10 cellular contexts compared by ENCODE assay signal in the genomic region with DNA sequence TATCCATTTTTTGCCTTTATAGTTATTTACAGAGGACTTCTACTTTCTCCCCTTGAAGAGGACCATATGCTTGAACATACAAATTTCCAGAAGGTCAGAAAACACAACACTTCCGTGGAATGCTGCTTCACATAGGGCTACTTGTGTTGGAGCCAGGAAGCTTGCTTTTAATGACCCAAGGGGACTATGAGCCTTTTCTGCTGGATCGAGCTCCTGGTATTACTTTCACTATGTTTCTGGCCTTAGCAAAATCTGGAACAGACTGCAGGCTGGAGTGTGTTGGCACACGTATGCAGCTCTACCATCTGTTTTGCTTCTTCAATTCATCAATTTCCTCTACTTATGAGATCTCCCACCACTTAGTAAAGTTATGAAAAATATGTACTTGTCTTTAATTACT.
DNase-seq lines count a peak whose midpoint lies in the region; ATAC-seq and TF ChIP-seq lines count a peak whose summit lies in the region.
"Had no signal": no experiment of that assay in that cellular context is flagged by ENCODE, and none has a peak within 500 bp of the region (broad histone marks: within the 10 kb centered on the region; RNA-seq: fewer than 3 reads in every experiment).

No MANE protein-coding gene starts in this region.

- H3K4me1 ChIP-seq in right atrium auricular region (peaks cover 0 to 12% of the 10 kb centered on the region in 2 donors), liver (ENCODE audit: control insufficient read depth in 4 of 4, insufficient read depth in 4 of 4, low read length in 3 of 4) (peaks cover 0 to 3% (median 0%) of the 10 kb centered on the region in 4 donors)

- no peaks in the 10 kb centered on the region for H3K36me3 Mint-ChIP-seq in endothelial cell (ENCODE audit: low read depth, unreplicated experiment)
- peaks cover 6% of the 10 kb centered on the region for H3K36me3 Mint-ChIP-seq in T-helper 2 cell treated with Interferon-gamma antibody and Interleukin-4, amounts not matched to agents 5 μg/mL and 100 μg/mL, for 36 hours (ENCODE audit: low read depth)
- no peaks in the 10 kb centered on the region for H3K36me3 Mint-ChIP-seq in activated naive CD4-positive, alpha-beta T cell treated with anti-CD3 and anti-CD28 coated beads for 36 hours (ENCODE audit: low read depth)

- H3K27me3 Mint-ChIP-seq in endothelial cell (ENCODE audit: unreplicated experiment): no peaks in the 10 kb centered on the region
- no peaks in the 10 kb centered on the region for H3K27me3 Mint-ChIP-seq in T-helper 2 cell treated with Interferon-gamma antibody and Interleukin-4, amounts not matched to agents 5 μg/mL and 100 μg/mL, for 36 hours (ENCODE audit: low read depth)
- H3K27me3 Mint-ChIP-seq in activated naive CD4-positive, alpha-beta T cell treated with anti-CD3 and anti-CD28 coated beads for 36 hours (ENCODE audit: low read depth): no peaks in the 10 kb centered on the region

- peak overlapping the region in 1 of 2 donors; percentile 58 for H3K9ac ChIP-seq in liver (ENCODE audit: low read depth in 1 of 2, low read length in 2 of 2)

- H3K9me3 Mint-ChIP-seq in endothelial cell (ENCODE audit: unreplicated experiment): no peaks in the 10 kb centered on the region
- peaks cover 21% of the 10 kb centered on the region for H3K9me3 Mint-ChIP-seq in T-helper 2 cell treated with Interferon-gamma antibody and Interleukin-4, amounts not matched to agents 5 μg/mL and 100 μg/mL, for 36 hours
- H3K9me3 Mint-ChIP-seq in activated naive CD4-positive, alpha-beta T cell treated with anti-CD3 and anti-CD28 coated beads for 36 hours: no peaks in the 10 kb centered on the region

- peak in 1 of 2 donors; percentile 31 for TF ChIP-seq RAD21 in liver (IDR thresholded peaks at IDR 0.05)

- intact Hi-C loops in Right ventricle myocardium inferior (cut with DNase I): no loop called here
- intact Hi-C loops in activated naive CD4-positive, alpha-beta T cell treated with anti-CD3 and anti-CD28 coated beads for 36 hours (cut with micrococcal nuclease): loop anchor here (10.0 kb wide), 1 partner anchor 667 kb away; no protein-coding TSS in a partner anchor

- H3K4me3 ChIP-seq in right atrium auricular region: peak overlapping the region in 1 of 2 donors; percentile 10
- H3K4me3 ChIP-seq in liver (ENCODE audit: low read depth in 1 of 3, low read length in 3 of 3): no peak overlapping the region
- H3K4me3 ChIP-seq: skin epidermis had no signal

- no peak overlapping the region for H3K4me3 Mint-ChIP-seq in endothelial cell (ENCODE audit: unreplicated experiment)
- H3K4me3 Mint-ChIP-seq in T-helper 2 cell treated with Interferon-gamma antibody and Interleukin-4, amounts not matched to agents 5 μg/mL and 100 μg/mL, for 36 hours: no peak overlapping the region
- no peak overlapping the region for H3K4me3 Mint-ChIP-seq in activated naive CD4-positive, alpha-beta T cell treated with anti-CD3 and anti-CD28 coated beads for 36 hours

- no peak overlapping the region for H3K27ac ChIP-seq in right atrium auricular region
- no peak overlapping the region for H3K27ac ChIP-seq in liver (ENCODE audit: low read depth in 1 of 2, low read length in 2 of 2)
- H3K27ac ChIP-seq: RWPE1 had no signal

- H3K36me3 ChIP-seq in right atrium auricular region: no peaks in the 10 kb centered on the region
- no peaks in the 10 kb centered on the region for H3K36me3 ChIP-seq in liver (ENCODE audit: control insufficient read depth in 4 of 4, insufficient read depth in 3 of 4, low read depth in 1 of 4, low read length in 3 of 4)

- H3K27ac Mint-ChIP-seq in endothelial cell (ENCODE audit: unreplicated experiment): no peak overlapping the region
- H3K27ac Mint-ChIP-seq in T-helper 2 cell treated with Interferon-gamma antibody and Interleukin-4, amounts not matched to agents 5 μg/mL and 100 μg/mL, for 36 hours: no peak overlapping the region
- no peak overlapping the region for H3K27ac Mint-ChIP-seq in activated naive CD4-positive, alpha-beta T cell treated with anti-CD3 and anti-CD28 coated beads for 36 hours

- TF ChIP-seq CTCF in right atrium auricular region (IDR thresholded peaks at IDR 0.05) (no peak), liver (IDR thresholded peaks at IDR 0.05; ENCODE audit: low read depth, low read length, missing input control) (no peak), endothelial cell (IDR thresholded peaks at IDR 0.05; ENCODE audit: unreplicated experiment) (no peak)

- no peaks in the 10 kb centered on the region for H3K9me3 ChIP-seq in right atrium auricular region
- no peaks in the 10 kb centered on the region for H3K9me3 ChIP-seq in liver (ENCODE audit: control insufficient read depth in 4 of 4, low read length in 3 of 4)

- WGBS in liver: 28% methylated on average over 3 of the region's 3 CpGs

- no peaks in the 10 kb centered on the region for H3K4me1 Mint-ChIP-seq in endothelial cell (ENCODE audit: unreplicated experiment)
- peaks cover 2% of the 10 kb centered on the region for H3K4me1 Mint-ChIP-seq in T-helper 2 cell treated with Interferon-gamma antibody and Interleukin-4, amounts not matched to agents 5 μg/mL and 100 μg/mL, for 36 hours (ENCODE audit: low read depth)
- peaks cover 2% of the 10 kb centered on the region for H3K4me1 Mint-ChIP-seq in activated naive CD4-positive, alpha-beta T cell treated with anti-CD3 and anti-CD28 coated beads for 36 hours (ENCODE audit: low read depth)

- ATAC-seq in Right ventricle myocardium inferior: peak; percentile 94

- DNase-seq in Right ventricle myocardium inferior (ENCODE audit: missing footprints) (no peak), right atrium auricular region (ENCODE audit: low spot score) (no peak), cerebellum (ENCODE audit: low spot score) (peak; percentile 76), endothelial cell (ENCODE audit: low spot score) (no peak)
- DNase-seq in activated CD4-positive, alpha-beta T cell treated with anti-CD3 and anti-CD28 coated beads, Interleukin-2, amount 50 U/mL, for 48 hours: no peak
- DNase-seq in T-helper 2 cell treated with Interferon-gamma antibody and Interleukin-4, amounts not matched to agents 5 μg/mL and 100 μg/mL, for 36 hours (ENCODE audit: low spot score): no peak
- DNase-seq in activated naive CD4-positive, alpha-beta T cell treated with anti-CD3 and anti-CD28 coated beads for 36 hours: no peak

- H3K27me3 ChIP-seq in right atrium auricular region (no peaks in the 10 kb centered on the region), liver (ENCODE audit: control insufficient read depth in 4 of 4, insufficient read depth in 4 of 4, low read length in 3 of 4) (no peaks in the 10 kb centered on the region)

- CTCF ChIA-PET in activated naive CD4-positive, alpha-beta T cell treated with anti-CD3 and anti-CD28 coated beads for 36 hours (lab: Charles Lee): interaction anchor here (0.9 to 1.3 kb wide), 2 partner anchors 9 to 12 kb away, joined by 3 to 5 read pairs; no protein-coding TSS in a partner anchor

TF ChIP-seq in liver, 16 proteins besides CTCF, POLR2A, EP300 and RAD21:
- TF ChIP-seq NR2F2 (IDR thresholded peaks at IDR 0.05): no peak
- peak; percentile 10 for TF ChIP-seq SP1 (IDR thresholded peaks at IDR 0.05)
- TF ChIP-seq HNF4A (conservative IDR thresholded peaks at IDR 0.05): peak in 1 of 2 donors; percentile 7
- TF ChIP-seq TAF1 (conservative IDR thresholded peaks at IDR 0.05): no peak
